20 cellular contexts compared by ENCODE assay signal in genomic region chr6:132496519-132497180, GRCh38. TPM values are rescaled to one million over a fixed set of nuclear protein-coding genes. Genes with fewer than 3 reads are reported as not detected.
"Had no signal": no experiment of that assay in that cellular context is flagged by ENCODE, and none has a peak within 500 bp of the region (broad histone marks: within the 10 kb centered on the region; RNA-seq: fewer than 3 reads in every experiment).

No MANE protein-coding gene starts in this region.

- ATAC-seq: esophagus mucosa; lower lobe of right lung; naive thymus-derived CD4-positive, alpha-beta T cell had no signal

- H3K27me3 ChIP-seq: breast epithelium, right lobe of liver, upper lobe of left lung had no signal

- H3K27ac ChIP-seq: breast epithelium, lower lobe of right lung, right lobe of liver, upper lobe of left lung had no signal

- H3K4me3 ChIP-seq: breast epithelium, lower lobe of right lung, right lobe of liver, upper lobe of left lung had no signal

- H3K27me3 Mint-ChIP-seq: activated naive CD8-positive, alpha-beta T cell treated with anti-CD3 and anti-CD28 coated beads, Interleukin-2, amount 10 ng/mL, durations not matched to agents 7 days and 5 days; naive thymus-derived CD4-positive, alpha-beta T cell had no signal

- H3K27ac Mint-ChIP-seq: activated naive CD8-positive, alpha-beta T cell treated with anti-CD3 and anti-CD28 coated beads, Interleukin-2, amount 10 ng/mL, durations not matched to agents 7 days and 5 days; activated T-cell treated with anti-CD3 and anti-CD28 coated beads, Interleukin-2, amount 50 U/mL, for 72 hours; endodermal cell had no signal

- H3K4me3 Mint-ChIP-seq: activated naive CD8-positive, alpha-beta T cell treated with anti-CD3 and anti-CD28 coated beads, Interleukin-2, amount 10 ng/mL, durations not matched to agents 7 days and 5 days; endodermal cell; naive thymus-derived CD4-positive, alpha-beta T cell had no signal

- H3K9me3 ChIP-seq: breast epithelium, lower lobe of right lung, right lobe of liver, upper lobe of left lung had no signal

- DNase-seq: activated CD4-positive, alpha-beta T cell treated with anti-CD3 and anti-CD28 coated beads for 1 hour; activated CD4-positive, alpha-beta T cell treated with anti-CD3 and anti-CD28 coated beads, Interleukin-2, amount 50 U/mL, for 48 hours; activated gamma-delta T cell treated with Interleukin-2 at 50 U/mL for 16 hours; activated naive CD8-positive, alpha-beta T cell treated with anti-CD3 and anti-CD28 coated beads, Interleukin-2, amount 10 ng/mL, durations not matched to agents 7 days and 5 days; activated T-cell treated with anti-CD3 and anti-CD28 coated beads, Interleukin-2, amount 50 U/mL, for 72 hours; aorta; endodermal cell; glutamatergic neuron; lower lobe of right lung; naive thymus-derived CD4-positive, alpha-beta T cell; posterior cingulate gyrus; right lobe of liver; stimulated activated CD4-positive, alpha-beta T cell treated with anti-CD3 and anti-CD28 coated beads, Interleukin-1b, Interleukin-23, amount 100 ng/mL, for 48 hours; stimulated activated naive CD4-positive, alpha-beta T cell; T-helper 9 cell; upper lobe of left lung had no signal

- H3K36me3 ChIP-seq: breast epithelium had no signal

RNA-seq across cellular contexts. Expression of gene TAAR9, which starts 41.4 kb away (rescaled TPM):
- total RNA-seq: activated naive CD8-positive, alpha-beta T cell treated with anti-CD3 and anti-CD28 coated beads, Interleukin-2, amount 10 ng/mL, durations not matched to agents 7 days and 5 days; activated T-cell treated with anti-CD3 and anti-CD28 coated beads, Interleukin-2, amount 50 U/mL, for 72 hours; aorta; breast epithelium; cerebellum; dermis microvascular lymphatic vessel endothelial cell; endodermal cell; esophagus mucosa; lower lobe of right lung; naive thymus-derived CD4-positive, alpha-beta T cell; right lobe of liver; upper lobe of left lung had no signal
- polyA plus RNA-seq: aorta; naive thymus-derived CD4-positive, alpha-beta T cell had no signal

RNA-seq across cellular contexts. Expression of gene TAAR8, which starts 55.8 kb away (rescaled TPM):
- total RNA-seq: activated naive CD8-positive, alpha-beta T cell treated with anti-CD3 and anti-CD28 coated beads, Interleukin-2, amount 10 ng/mL, durations not matched to agents 7 days and 5 days; activated T-cell treated with anti-CD3 and anti-CD28 coated beads, Interleukin-2, amount 50 U/mL, for 72 hours; aorta; breast epithelium; cerebellum; dermis microvascular lymphatic vessel endothelial cell; endodermal cell; esophagus mucosa; lower lobe of right lung; naive thymus-derived CD4-positive, alpha-beta T cell; right lobe of liver; upper lobe of left lung had no signal
- polyA plus RNA-seq: aorta; naive thymus-derived CD4-positive, alpha-beta T cell had no signal
